ENCODE assay signal across 8 cellular contexts in the genomic region with DNA sequence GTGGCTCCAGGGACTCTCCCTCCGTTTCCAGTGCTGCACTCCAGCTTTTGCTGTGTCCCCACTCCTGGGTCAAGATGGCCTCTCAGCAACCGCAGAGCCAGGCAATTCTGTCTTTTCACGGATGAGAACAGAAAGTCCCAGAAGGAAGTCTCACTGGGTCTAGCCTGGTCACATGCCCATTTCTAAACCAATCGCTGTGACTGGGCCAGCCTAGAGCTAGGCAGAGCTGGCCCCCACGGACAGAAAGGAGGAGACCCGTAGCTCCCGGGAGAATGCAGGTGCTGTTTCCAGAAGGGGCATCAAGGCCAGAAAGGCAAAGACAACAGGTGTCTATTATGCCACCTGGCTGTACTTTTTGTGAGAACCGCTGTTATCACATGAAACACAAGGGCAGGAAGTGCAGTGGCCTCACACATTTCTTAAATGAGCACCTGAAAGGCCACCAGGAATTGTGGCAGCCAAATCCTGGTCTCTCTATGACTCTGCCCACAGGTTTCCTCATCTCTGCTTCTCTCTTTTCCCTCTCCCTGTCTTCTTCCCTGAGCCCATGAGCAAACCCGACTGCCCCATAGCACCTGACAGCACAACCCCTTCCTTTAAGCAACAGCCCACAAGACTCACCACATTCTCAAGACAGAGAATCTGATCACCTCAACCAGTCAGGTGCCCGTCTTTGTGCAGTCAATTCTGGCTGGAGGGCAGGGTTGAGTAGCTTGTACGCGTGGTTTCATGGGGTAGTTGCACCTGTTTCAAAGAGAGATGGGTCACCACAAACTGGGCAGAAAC. TPM values are rescaled to one million over a fixed set of nuclear protein-coding genes. Genes with fewer than 3 reads are reported as not detected.
DNase-seq lines count a peak whose midpoint lies in the region; ATAC-seq and TF ChIP-seq lines count a peak whose summit lies in the region.

No MANE protein-coding gene starts in this region.

- peak overlapping the region in 1 of 2 donors; percentile 0 for H3K27ac Mint-ChIP-seq in effector memory CD8-positive, alpha-beta T cell

- TF ChIP-seq POLR2A in esophagus squamous epithelium (IDR thresholded peaks at IDR 0.05), result no peak

- H3K27me3 Mint-ChIP-seq in effector memory CD8-positive, alpha-beta T cell, result no peaks in the 10 kb centered on the region

- peaks cover 3% of the 10 kb centered on the region for H3K36me3 Mint-ChIP-seq in effector memory CD8-positive, alpha-beta T cell (ENCODE audit: insufficient read depth)

- no peak overlapping the region for H3K4me3 ChIP-seq in coronary artery
- H3K4me3 ChIP-seq in esophagus squamous epithelium, result no peak overlapping the region

- peak; percentile 26 for DNase-seq in EH (ENCODE audit: low read depth)
- DNase-seq in effector memory CD8-positive, alpha-beta T cell, result peak in 2 of 3 experiments; percentile 3
- no peak for DNase-seq in coronary artery (ENCODE audit: low spot score)
- DNase-seq in stimulated activated CD4-positive, alpha-beta T cell treated with anti-CD3 and anti-CD28 coated beads, Interleukin-12 subunit alpha, Interleukin-12 subunit beta, amount 100 ng/mL, for 4 hours, result no peak
- DNase-seq in NCI-H69 (lab: John Stamatoyannopoulos, UW), result no peak
- DNase-seq in esophagus squamous epithelium (lab: John Stamatoyannopoulos, UW), result no peak

- TF ChIP-seq CTCF in coronary artery (IDR thresholded peaks at IDR 0.05) (no peak), esophagus squamous epithelium (IDR thresholded peaks at IDR 0.05) (no peak)

- ATAC-seq in GM19438 (IDR thresholded peaks at IDR 0.05; ENCODE audit: low read depth, unreplicated experiment), result peak; percentile 81
- peak; percentile 78 for ATAC-seq in HG03342 (IDR thresholded peaks at IDR 0.05; ENCODE audit: unreplicated experiment)
- peak; percentile 80 for ATAC-seq in effector memory CD8-positive, alpha-beta T cell (replicated peaks)

- H3K27me3 ChIP-seq in esophagus squamous epithelium, result no peaks in the 10 kb centered on the region

- H3K4me1 Mint-ChIP-seq in effector memory CD8-positive, alpha-beta T cell (ENCODE audit: low read depth in 2 of 2), result peaks cover 6 to 8% of the 10 kb centered on the region in 2 donors

- H3K9me3 ChIP-seq in esophagus squamous epithelium, result no peaks in the 10 kb centered on the region

- H3K27ac ChIP-seq in coronary artery (no peak overlapping the region), esophagus squamous epithelium (peak overlapping the region in 2 of 4 donors; percentile 17 to 32)

- H3K9me3 Mint-ChIP-seq in effector memory CD8-positive, alpha-beta T cell, result no peaks in the 10 kb centered on the region

- no peaks in the 10 kb centered on the region for H3K36me3 ChIP-seq in esophagus squamous epithelium

- peaks cover 5 to 66% (median 13%) of the 10 kb centered on the region in 3 donors for H3K4me1 ChIP-seq in esophagus squamous epithelium

- 84 to 90% methylated on average over 7 to 12 of the region's 12 CpGs for WGBS in esophagus squamous epithelium, 2 donors

- no peak overlapping the region for H3K4me3 Mint-ChIP-seq in effector memory CD8-positive, alpha-beta T cell

- intact Hi-C loops in esophagus squamous epithelium (cut with DNase I), result no loop called here

RNA-seq across cellular contexts. Expression of a gene that starts 37.1 kb away (rescaled TPM):
- 10 to 100 TPM; 24.1 to 34.2 (median 25.7) TPM for total RNA-seq in esophagus squamous epithelium

Comparison
In these comparisons a context has a peak if more than half of its experiments do, and no peak if none do; other contexts are left out.
1. DNase-seq: peak in EH (single experiment) and effector memory CD8-positive, alpha-beta T cell (2 of 3); none in coronary artery (single experiment), stimulated activated CD4-positive, alpha-beta T cell treated with anti-CD3 and anti-CD28 coated beads, Interleukin-12 subunit alpha, Interleukin-12 subunit beta, amount 100 ng/mL, for 4 hours (single experiment), NCI-H69 (single experiment) and esophagus squamous epithelium (single experiment).
2. Peak in every context shown above with its lines, with median percentiles within 50 percentile points of each other: ATAC-seq.